19 cellular contexts compared by ENCODE assay signal in genomic region chr3:138451595-138452162, GRCh38. TPM values are rescaled to one million over a fixed set of nuclear protein-coding genes. Genes with fewer than 3 reads are reported as not detected.
DNase-seq lines count a peak whose midpoint lies in the region; ATAC-seq and TF ChIP-seq lines count a peak whose summit lies in the region.
"Had no signal": no experiment of that assay in that cellular context is flagged by ENCODE, and none has a peak within 500 bp of the region (broad histone marks: within the 10 kb centered on the region; RNA-seq: fewer than 3 reads in every experiment).

No MANE protein-coding gene starts in this region.

- TF ChIP-seq CTCF in GM13976 (IDR thresholded peaks at IDR 0.05; ENCODE audit: borderline replicate concordance, control extremely low read depth, extremely low read depth, insufficient read depth, missing control alignments): no peak

- peaks cover 0 to 9% (median 6%) of the 10 kb centered on the region in 3 donors for H3K4me1 Mint-ChIP-seq in T-cell

- intact Hi-C loops in posterior vena cava (cut with DNase I): no loop called here

- in situ Hi-C loops in GM13976 (cut with MboI; ENCODE audit: low sequenced_read_pairs, unreplicated experiment): no loop called here

- no peaks in the 10 kb centered on the region for H3K9me3 Mint-ChIP-seq in T-cell
- H3K9me3 Mint-ChIP-seq: IgD-negative memory B cell had no signal

- H3K27ac Mint-ChIP-seq in T-cell: no peak overlapping the region
- H3K27ac Mint-ChIP-seq: CD4-positive, alpha-beta memory T cell; IgD-negative memory B cell had no signal

- DNase-seq in GM13976 (ENCODE audit: low spot score) (peak; percentile 30), iPS-NIHi11 (ENCODE audit: low spot score) (peak; percentile 46), posterior vena cava (ENCODE audit: low spot score) (peak; percentile 62), superior temporal gyrus (ENCODE audit: extremely low spot score) (no peak), T-cell (no peak)
- DNase-seq: Calu3; CD4-positive, alpha-beta memory T cell; GF-D8; MM.1S; NCI-H1092; NCI-H1436 treated with DMSO at 0.1 percent for 48 hours; NCI-H2029; NCI-H2171; NCI-H526; PC-9 had no signal

- TF ChIP-seq RAD21 in Ishikawa (IDR thresholded peaks at IDR 0.05; ENCODE audit: low read depth): no peak

- CTCF ChIA-PET in T-cell (lab: Charles Lee): no interaction called here

- H3K27me3 Mint-ChIP-seq in T-cell: peaks cover 2 to 6% of the 10 kb centered on the region in 2 donors
- H3K27me3 Mint-ChIP-seq: CD4-positive, alpha-beta memory T cell had no signal

- ATAC-seq in T-cell (replicated peaks in 1 of 4) (no peak), GM18867 (IDR thresholded peaks at IDR 0.05; ENCODE audit: unreplicated experiment) (no peak)
- ATAC-seq: A549 had no signal

- POLR2A ChIA-PET in T-cell (lab: Charles Lee): no interaction called here

- H3K36me3 Mint-ChIP-seq in T-cell: no peaks in the 10 kb centered on the region
- H3K36me3 Mint-ChIP-seq: CD4-positive, alpha-beta memory T cell had no signal

- no peak overlapping the region for H3K4me3 Mint-ChIP-seq in T-cell
- H3K4me3 Mint-ChIP-seq: CD4-positive, alpha-beta memory T cell; IgD-negative memory B cell had no signal

- no peak for TF ChIP-seq EP300 in Ishikawa (IDR thresholded peaks at IDR 0.05; ENCODE audit: borderline replicate concordance)

TF ChIP-seq in Ishikawa, 13 proteins besides CTCF, POLR2A, EP300 and RAD21:
- TF ChIP-seq NFIC (IDR thresholded peaks at IDR 0.05) (no peak), EGR1 (IDR thresholded peaks at IDR 0.05) (peak; percentile 23; the same call in 1 of the 2 replicates)
TF ChIP-seq in Ishikawa: peak in this region for 1.

RNA-seq across cellular contexts. Expression of gene ESYT3, which starts 17.3 kb away (rescaled TPM):
- under 1 TPM; 0.37 to 0.43 TPM for total RNA-seq in posterior vena cava
- total RNA-seq in T-cell: under 1 TPM in 2 of 5 donors, not detected in 3; 0.10 to 0.20 TPM

Comparison
In these comparisons a context has a peak if more than half of its experiments do, and no peak if none do; other contexts are left out.
1. DNase-seq: peak in GM13976 (single experiment), iPS-NIHi11 (single experiment) and posterior vena cava (single experiment); none in superior temporal gyrus (single experiment) and T-cell (0 of 34).